10 cellular contexts compared by ENCODE assay signal in the genomic region with DNA sequence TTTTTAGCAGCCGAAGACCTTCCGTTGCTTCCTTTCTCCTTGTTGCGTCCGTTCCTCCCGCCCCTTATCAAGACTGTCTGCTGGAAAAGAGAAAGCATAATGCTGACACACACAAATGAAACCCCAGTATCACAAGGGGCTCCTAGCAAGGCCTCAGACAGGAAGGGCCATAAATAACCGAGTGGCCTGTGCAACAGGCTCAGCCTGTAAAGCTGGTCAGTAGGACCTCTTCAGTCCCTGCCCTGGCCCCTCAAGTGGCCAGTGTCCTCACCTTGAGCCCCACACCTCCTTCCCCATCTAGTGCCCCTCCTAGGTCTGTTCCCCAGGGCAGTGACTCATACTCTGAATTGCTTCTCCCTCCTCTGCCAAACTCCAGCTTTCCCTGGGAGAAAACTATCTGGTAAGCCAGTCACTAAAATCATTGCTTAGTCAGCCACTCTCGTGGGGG.
DNase-seq lines count a peak whose midpoint lies in the region; ATAC-seq and TF ChIP-seq lines count a peak whose summit lies in the region.
"Had no signal": no experiment of that assay in that cellular context is flagged by ENCODE, and none has a peak within 500 bp of the region (broad histone marks: within the 10 kb centered on the region; RNA-seq: fewer than 3 reads in every experiment).

No MANE protein-coding gene starts in this region.

- no peaks in the 10 kb centered on the region for H3K36me3 Mint-ChIP-seq in T-cell
- H3K36me3 Mint-ChIP-seq: activated CD8-positive, alpha-beta memory T cell treated with anti-CD3 and anti-CD28 coated beads, Interleukin-2, amount 10 ng/mL, durations not matched to agents 7 days and 5 days had no signal

- no peak overlapping the region for H3K27ac Mint-ChIP-seq in T-cell
- H3K27ac Mint-ChIP-seq: activated CD8-positive, alpha-beta memory T cell treated with anti-CD3 and anti-CD28 coated beads, Interleukin-2, amount 10 ng/mL, durations not matched to agents 7 days and 5 days had no signal

- H3K9me3 ChIP-seq in psoas muscle = no peaks in the 10 kb centered on the region

- intact Hi-C loops in psoas muscle (cut with DNase I) = no loop called here
- intact Hi-C loops in dorsolateral prefrontal cortex (cut with DNase I) = no loop called here

- H3K27me3 Mint-ChIP-seq in T-cell = peaks cover 0 to 2% of the 10 kb centered on the region in 2 donors

- POLR2A ChIA-PET in GM10248 (lab: Yijun Ruan, JAX) (no interaction called here), T-cell (lab: Charles Lee) (no interaction called here)

- H3K27ac ChIP-seq in psoas muscle (no peak overlapping the region), dorsolateral prefrontal cortex (peak overlapping the region in 14 of 59 donors; percentile 9 to 58 (median 30))

- no peak overlapping the region for H3K4me3 ChIP-seq in psoas muscle
- no peak overlapping the region for H3K4me3 ChIP-seq in dorsolateral prefrontal cortex

- H3K4me3 Mint-ChIP-seq in T-cell = no peak overlapping the region
- H3K4me3 Mint-ChIP-seq: activated CD8-positive, alpha-beta memory T cell treated with anti-CD3 and anti-CD28 coated beads, Interleukin-2, amount 10 ng/mL, durations not matched to agents 7 days and 5 days had no signal

- CTCF ChIA-PET in GM10248 (lab: Yijun Ruan, JAX) = interaction anchor here (1.0 to 4.9 kb wide), 2 partner anchors 12 to 23 kb away, joined by 5 to 47 read pairs; no protein-coding TSS in a partner anchor
- CTCF ChIA-PET in T-cell (lab: Charles Lee) = interaction anchor here in 1 of 2 donors (0.7 to 1.5 kb wide), 2 partner anchors 10 to 67 kb away, joined by 3 to 4 read pairs; no protein-coding TSS in a partner anchor

- ATAC-seq in psoas muscle = peak in 3 of 4 donors; percentile 29 to 45 (median 43)
- ATAC-seq in T-cell (replicated peaks in 1 of 4) = no peak
- ATAC-seq: activated CD8-positive, alpha-beta memory T cell treated with anti-CD3 and anti-CD28 coated beads, Interleukin-2, amount 10 ng/mL, durations not matched to agents 7 days and 5 days had no signal

- no peaks in the 10 kb centered on the region for H3K4me1 ChIP-seq in psoas muscle

- no peaks in the 10 kb centered on the region for H3K36me3 ChIP-seq in psoas muscle (ENCODE audit: insufficient read depth in 1 of 2, low read depth in 1 of 2)

- H3K27me3 ChIP-seq in psoas muscle (ENCODE audit: insufficient read depth in 3 of 3, low read length in 2 of 3) (no peaks in the 10 kb centered on the region), dorsolateral prefrontal cortex (no peaks in the 10 kb centered on the region)

- in situ Hi-C loops in Caki2 (cut with HindIII; ENCODE audit: low pct_unique_long_range_greater_than_20kb, low sequenced_read_pairs) (no loop called here), SK-MEL-5 (cut with HindIII; ENCODE audit: low pct_unique_long_range_greater_than_20kb, low sequenced_read_pairs) (no loop called here)

- H3K4me1 Mint-ChIP-seq in T-cell = no peaks in the 10 kb centered on the region
- H3K4me1 Mint-ChIP-seq: activated CD8-positive, alpha-beta memory T cell treated with anti-CD3 and anti-CD28 coated beads, Interleukin-2, amount 10 ng/mL, durations not matched to agents 7 days and 5 days had no signal

- DNase-seq in Caki2 (ENCODE audit: low read depth) (peak; percentile 19), SK-MEL-5 (ENCODE audit: low read depth, low spot score) (peak; percentile 4), globus pallidus (ENCODE audit: low spot score) (peak; percentile 63), psoas muscle (no peak), GM10248 (ENCODE audit: extremely low spot score) (no peak), dorsolateral prefrontal cortex (no peak), HuH-7 (ENCODE audit: low spot score) (no peak), T-cell (no peak)
- DNase-seq: activated CD8-positive, alpha-beta memory T cell treated with anti-CD3 and anti-CD28 coated beads, Interleukin-2, amount 10 ng/mL, durations not matched to agents 7 days and 5 days; NCI-H524 treated with DMSO at 0.1 percent for 48 hours had no signal

- 52 to 57% (median 55%) methylated on average over 7 of the region's 7 CpGs for WGBS in psoas muscle, 3 donors

- peaks cover 0 to 4% (median 0%) of the 10 kb centered on the region in 3 donors for H3K9me3 Mint-ChIP-seq in T-cell

- TF ChIP-seq CTCF in psoas muscle (IDR thresholded peaks at IDR 0.05) (no peak), GM10248 (IDR thresholded peaks at IDR 0.05; ENCODE audit: control extremely low read depth, extremely low read depth, low read depth, missing control alignments) (no peak), dorsolateral prefrontal cortex (IDR thresholded peaks at IDR 0.05 in 54 of 56, conservative IDR thresholded peaks at IDR 0.05 in 2 of 56; ENCODE audit: low read depth in 1 of 56, partially characterized antibody in 56 of 56) (no peak)

Comparison
In these comparisons a context has a peak if more than half of its experiments do, and no peak if none do; other contexts are left out.
1. DNase-seq: peak in Caki2 (single experiment), SK-MEL-5 (single experiment) and globus pallidus (single experiment); none in psoas muscle (0 of 2), GM10248 (single experiment), dorsolateral prefrontal cortex (0 of 10), HuH-7 (single experiment) and T-cell (0 of 34).
2. ATAC-seq: peak in psoas muscle (3 of 4); none in T-cell (0 of 4).